9 cellular contexts compared by ENCODE assay signal in the genomic region with DNA sequence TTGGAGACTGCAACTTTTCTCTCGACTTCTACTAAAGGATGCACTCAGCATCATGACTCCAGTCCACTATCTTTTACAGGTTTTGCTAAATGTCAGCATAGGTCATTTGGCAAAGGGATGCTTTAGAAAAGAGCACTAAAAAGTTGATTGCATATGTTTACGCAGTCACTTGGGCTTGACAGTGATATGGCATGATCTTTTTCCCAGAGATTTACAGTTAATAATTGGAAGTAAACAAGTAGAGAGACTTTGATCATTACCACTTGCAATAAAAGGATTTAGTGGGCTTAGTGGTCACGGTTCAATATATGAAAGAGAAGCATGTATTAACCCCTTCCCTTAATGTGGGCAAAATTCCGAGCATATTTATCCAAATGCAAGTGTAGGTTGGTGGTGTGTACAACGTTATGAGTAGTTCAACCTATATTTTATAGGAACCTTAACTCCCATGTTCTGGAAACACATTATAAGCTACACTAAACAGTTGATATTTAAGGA. TPM values are rescaled to one million over a fixed set of nuclear protein-coding genes. Genes with fewer than 3 reads are reported as not detected.
DNase-seq lines count a peak whose midpoint lies in the region; ATAC-seq and TF ChIP-seq lines count a peak whose summit lies in the region.
"Had no signal": no experiment of that assay in that cellular context is flagged by ENCODE, and none has a peak within 500 bp of the region (broad histone marks: within the 10 kb centered on the region; RNA-seq: fewer than 3 reads in every experiment).

No MANE protein-coding gene starts in this region.

- H3K27me3 Mint-ChIP-seq in T-helper 1 cell treated with Interleukin-12 subunit alpha and Interleukin-12 subunit beta and Interleukin-4 antibody, amounts not matched to agents 30 μg/mL and 1 μg/mL, for 36 hours (ENCODE audit: low read depth): peaks cover 38% of the 10 kb centered on the region
- H3K27me3 Mint-ChIP-seq in activated T-helper 17 cell treated with anti-CD3 and anti-CD28 coated beads, Interleukin-2, amount 50 U/mL, for 72 hours: peaks cover 7% of the 10 kb centered on the region

- peaks cover 52% of the 10 kb centered on the region for H3K4me1 Mint-ChIP-seq in T-helper 1 cell treated with Interleukin-12 subunit alpha and Interleukin-12 subunit beta and Interleukin-4 antibody, amounts not matched to agents 30 μg/mL and 1 μg/mL, for 36 hours (ENCODE audit: low read depth)
- H3K4me1 Mint-ChIP-seq in activated T-helper 17 cell treated with anti-CD3 and anti-CD28 coated beads, Interleukin-2, amount 50 U/mL, for 72 hours: peaks cover 32% of the 10 kb centered on the region

- H3K36me3 ChIP-seq in kidney epithelial cell (ENCODE audit: control insufficient read depth, insufficient read depth, low read length): no peaks in the 10 kb centered on the region
- H3K36me3 ChIP-seq in subcutaneous abdominal adipose tissue (ENCODE audit: control insufficient read depth in 5 of 5, insufficient read depth in 5 of 5, low read length in 5 of 5): peaks cover 0 to 7% (median 0%) of the 10 kb centered on the region in 5 donors

- peak overlapping the region; percentile 62 for H3K27ac Mint-ChIP-seq in T-helper 1 cell treated with Interleukin-12 subunit alpha and Interleukin-12 subunit beta and Interleukin-4 antibody, amounts not matched to agents 30 μg/mL and 1 μg/mL, for 36 hours
- H3K27ac Mint-ChIP-seq in activated T-helper 17 cell treated with anti-CD3 and anti-CD28 coated beads, Interleukin-2, amount 50 U/mL, for 72 hours: peak overlapping the region; percentile 89

- no peaks in the 10 kb centered on the region for H3K9me3 Mint-ChIP-seq in T-helper 1 cell treated with Interleukin-12 subunit alpha and Interleukin-12 subunit beta and Interleukin-4 antibody, amounts not matched to agents 30 μg/mL and 1 μg/mL, for 36 hours
- H3K9me3 Mint-ChIP-seq in activated T-helper 17 cell treated with anti-CD3 and anti-CD28 coated beads, Interleukin-2, amount 50 U/mL, for 72 hours: no peaks in the 10 kb centered on the region

- TF ChIP-seq CTCF in kidney epithelial cell (IDR thresholded peaks at IDR 0.05; ENCODE audit: insufficient read depth, low read length, poor library complexity, severe bottlenecking): no peak

- peaks cover 15% of the 10 kb centered on the region for H3K27me3 ChIP-seq in kidney epithelial cell (ENCODE audit: control insufficient read depth, insufficient read depth, low read length)
- peaks cover 0 to 18% (median 2%) of the 10 kb centered on the region in 5 donors for H3K27me3 ChIP-seq in subcutaneous abdominal adipose tissue (ENCODE audit: control insufficient read depth in 5 of 5, insufficient read depth in 4 of 5, low read length in 5 of 5)

- peaks cover 34% of the 10 kb centered on the region for H3K36me3 Mint-ChIP-seq in T-helper 1 cell treated with Interleukin-12 subunit alpha and Interleukin-12 subunit beta and Interleukin-4 antibody, amounts not matched to agents 30 μg/mL and 1 μg/mL, for 36 hours (ENCODE audit: low read depth)
- H3K36me3 Mint-ChIP-seq in activated T-helper 17 cell treated with anti-CD3 and anti-CD28 coated beads, Interleukin-2, amount 50 U/mL, for 72 hours (ENCODE audit: low read depth): peaks cover 67% of the 10 kb centered on the region

- DNase-seq in T-helper 1 cell (no peak), kidney epithelial cell (ENCODE audit: low read depth) (no peak), SKM-1 treated with dmso at 0.1 percent for 144 hours (lab: John Stamatoyannopoulos, UW; ENCODE audit: unreplicated experiment) (no peak)
- no peak for DNase-seq in stimulated activated CD4-positive, alpha-beta T cell treated with anti-CD3 and anti-CD28 coated beads, Interleukin-4, amount 100 ng/mL, for 24 hours
- DNase-seq: stimulated activated CD4-positive, alpha-beta T cell treated with anti-CD3 and anti-CD28 coated beads, Interleukin-12 subunit alpha, Interleukin-12 subunit beta, amount 100 ng/mL, for 4 hours had no signal

- no peak for ATAC-seq in activated T-helper 17 cell treated with anti-CD3 and anti-CD28 coated beads, Interleukin-2, amount 50 U/mL, for 72 hours (replicated peaks)
- ATAC-seq in HG03460 (IDR thresholded peaks at IDR 0.05; ENCODE audit: unreplicated experiment): no peak

- peak overlapping the region in 2 of 5 donors; percentile 76 to 79 for H3K9ac ChIP-seq in subcutaneous abdominal adipose tissue (ENCODE audit: low read length in 5 of 5)

- H3K4me3 ChIP-seq in kidney epithelial cell (ENCODE audit: low read depth, low read length): peak overlapping the region; percentile 74
- peak overlapping the region; percentile 69 to 84 (median 79) for H3K4me3 ChIP-seq in subcutaneous abdominal adipose tissue (ENCODE audit: low read depth in 1 of 5, low read length in 5 of 5)

- no peak overlapping the region for H3K27ac ChIP-seq in subcutaneous abdominal adipose tissue (ENCODE audit: low read depth, low read length)

- H3K4me1 ChIP-seq in subcutaneous abdominal adipose tissue (ENCODE audit: control insufficient read depth in 5 of 5, insufficient read depth in 5 of 5, low read length in 5 of 5): peaks cover 0 to 51% (median 41%) of the 10 kb centered on the region in 5 donors

- H3K9me3 ChIP-seq in subcutaneous abdominal adipose tissue (ENCODE audit: control insufficient read depth in 5 of 5, low read length in 5 of 5): no peaks in the 10 kb centered on the region

- peak overlapping the region; percentile 71 for H3K4me3 Mint-ChIP-seq in T-helper 1 cell treated with Interleukin-12 subunit alpha and Interleukin-12 subunit beta and Interleukin-4 antibody, amounts not matched to agents 30 μg/mL and 1 μg/mL, for 36 hours
- peak overlapping the region; percentile 96 for H3K4me3 Mint-ChIP-seq in activated T-helper 17 cell treated with anti-CD3 and anti-CD28 coated beads, Interleukin-2, amount 50 U/mL, for 72 hours

RNA-seq across cellular contexts. Expression of a gene that starts 1.8 kb away (rescaled TPM):
- total RNA-seq in activated T-helper 17 cell treated with anti-CD3 and anti-CD28 coated beads, Interleukin-2, amount 50 U/mL, for 72 hours: 10 to 100 TPM; 61.4 to 81.1 TPM
- 54.6 and 60.5 TPM in 2 replicates for total RNA-seq in kidney epithelial cell

RNA-seq across cellular contexts. Expression of a gene that starts 6.5 kb away (rescaled TPM):
- total RNA-seq in activated T-helper 17 cell treated with anti-CD3 and anti-CD28 coated beads, Interleukin-2, amount 50 U/mL, for 72 hours: 10 to 100 TPM; 76.9 to 79.3 TPM
- 48.1 and 92.4 TPM in 2 replicates for total RNA-seq in kidney epithelial cell

RNA-seq across cellular contexts. Expression of a gene that starts 22.6 kb away (rescaled TPM):
- not detected for total RNA-seq in activated T-helper 17 cell treated with anti-CD3 and anti-CD28 coated beads, Interleukin-2, amount 50 U/mL, for 72 hours
- total RNA-seq in kidney epithelial cell: 0.79 and 1.2 TPM in 2 replicates
